ENCODE assay signal across 12 cellular contexts in the genomic region with DNA sequence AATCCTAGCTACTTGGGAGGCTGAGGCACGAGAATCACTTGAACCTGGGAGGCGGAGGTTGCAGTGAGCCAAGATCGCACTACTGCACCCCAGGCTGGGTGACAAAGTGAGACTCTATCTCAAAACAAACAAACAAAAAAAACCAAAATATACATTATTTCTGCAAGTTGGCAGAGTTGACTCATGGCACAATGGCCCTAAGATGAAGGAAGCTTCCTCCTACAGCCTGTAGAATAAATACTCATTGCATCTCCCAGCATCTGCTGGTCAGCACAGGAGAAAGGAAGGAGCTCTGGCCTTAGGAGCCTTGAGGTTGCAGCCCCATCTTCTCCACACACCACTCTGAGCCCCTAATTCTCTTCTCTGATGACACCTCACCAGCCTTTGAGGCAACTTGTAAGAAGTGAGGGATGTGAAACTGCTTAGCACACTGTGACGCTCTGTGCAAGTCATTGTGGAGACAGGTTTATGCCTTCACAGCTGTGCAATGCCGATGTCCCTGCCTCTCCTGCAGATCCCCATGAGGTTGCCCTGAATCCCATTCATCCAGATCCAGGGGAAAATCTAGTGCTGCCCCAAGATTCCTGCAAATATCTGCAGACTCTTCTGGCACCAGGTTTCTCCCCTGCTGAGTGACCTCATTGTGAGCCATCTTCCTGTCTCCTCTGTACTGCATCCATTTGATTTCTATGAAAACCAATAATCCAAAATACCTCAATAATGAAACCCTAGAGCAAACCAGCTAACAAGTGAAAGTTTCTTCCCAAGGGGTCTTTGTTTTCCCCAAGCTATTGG.
DNase-seq lines count a peak whose midpoint lies in the region; ATAC-seq and TF ChIP-seq lines count a peak whose summit lies in the region.
"Had no signal": no experiment of that assay in that cellular context is flagged by ENCODE, and none has a peak within 500 bp of the region (broad histone marks: within the 10 kb centered on the region; RNA-seq: fewer than 3 reads in every experiment).

No MANE protein-coding gene starts in this region.

- H3K4me1 ChIP-seq in RWPE2 (ENCODE audit: insufficient read depth, poor library complexity, severe bottlenecking) = peaks cover 7% of the 10 kb centered on the region
- peaks cover 12% of the 10 kb centered on the region for H3K4me1 ChIP-seq in CD8-positive, alpha-beta T cell (ENCODE audit: insufficient read depth, low read length)

- peaks cover 8% of the 10 kb centered on the region for H3K9me3 Mint-ChIP-seq in CD8-positive, alpha-beta T cell

- CTCF ChIA-PET in CD8-positive, alpha-beta T cell (lab: Charles Lee) = interaction anchor here (1.0 to 1.8 kb wide), 3 partner anchors 10 to 13 kb away, joined by 3 to 6 read pairs (median 4); no protein-coding TSS in a partner anchor

- TF ChIP-seq CTCF in RWPE2 (IDR thresholded peaks at IDR 0.05; ENCODE audit: poor library complexity, severe bottlenecking) = no peak
- TF ChIP-seq CTCF in CD8-positive, alpha-beta T cell (IDR thresholded peaks at IDR 0.05) = no peak

- H3K27ac ChIP-seq in RWPE2 (ENCODE audit: poor library complexity, severe bottlenecking) = no peak overlapping the region
- H3K27ac ChIP-seq in CD8-positive, alpha-beta T cell (ENCODE audit: low read depth, low read length) = no peak overlapping the region

- no peaks in the 10 kb centered on the region for H3K36me3 Mint-ChIP-seq in CD8-positive, alpha-beta T cell

- H3K4me1 Mint-ChIP-seq in CD8-positive, alpha-beta T cell (ENCODE audit: low read depth) = peaks cover 29% of the 10 kb centered on the region

- H3K9me3 ChIP-seq in RWPE2 (ENCODE audit: severe bottlenecking) = no peaks in the 10 kb centered on the region
- no peaks in the 10 kb centered on the region for H3K9me3 ChIP-seq in CD8-positive, alpha-beta T cell (ENCODE audit: low read length)

- H3K4me3 ChIP-seq in RWPE2 (ENCODE audit: severe bottlenecking) = no peak overlapping the region
- no peak overlapping the region for H3K4me3 ChIP-seq in CD8-positive, alpha-beta T cell (ENCODE audit: low read depth, low read length)
- H3K4me3 ChIP-seq: heart right ventricle had no signal

- H3K27me3 Mint-ChIP-seq in CD8-positive, alpha-beta T cell (ENCODE audit: low read depth) = peaks cover 2% of the 10 kb centered on the region

- H3K27me3 ChIP-seq in RWPE2 (ENCODE audit: insufficient read depth, poor library complexity, severe bottlenecking) = no peaks in the 10 kb centered on the region
- no peaks in the 10 kb centered on the region for H3K27me3 ChIP-seq in CD8-positive, alpha-beta T cell (ENCODE audit: insufficient read depth, low read length)

- peak; percentile 48 for DNase-seq in AG08395 (ENCODE audit: low spot score)
- DNase-seq in RWPE2 (ENCODE audit: low spot score) = no peak
- DNase-seq in iris pigment epithelial cell (ENCODE audit: low read depth) = peak; percentile 24
- DNase-seq in midbrain (lab: John Stamatoyannopoulos, UW) = no peak
- DNase-seq in NCI-H1417 treated with DMSO at 0.1 percent for 48 hours (lab: John Stamatoyannopoulos, UW) = no peak
- DNase-seq in CD8-positive, alpha-beta T cell = no peak
- DNase-seq: activated CD8-positive, alpha-beta memory T cell treated with anti-CD3 and anti-CD28 coated beads for 24 hours; C1 segment of cervical spinal cord; heart right ventricle; KG1 had no signal

- peak; percentile 58 for ATAC-seq in GM21576 (IDR thresholded peaks at IDR 0.05; ENCODE audit: unreplicated experiment)
- peak; percentile 66; the same call in 2 of the 3 replicates for ATAC-seq in RWPE2 (ENCODE audit: low read depth)
- ATAC-seq in HG03565 (IDR thresholded peaks at IDR 0.05; ENCODE audit: unreplicated experiment) = no peak
- no peak for ATAC-seq in CD8-positive, alpha-beta T cell
- ATAC-seq: heart right ventricle had no signal

- intact Hi-C loops in CD8-positive, alpha-beta T cell (cut with DNase I, micrococcal nuclease) = loop anchor here in 1 of 2 experiments (5.0 kb wide), 1 partner anchor 38 kb away; no protein-coding TSS in a partner anchor

- no peak overlapping the region for H3K4me3 Mint-ChIP-seq in CD8-positive, alpha-beta T cell

- no peaks in the 10 kb centered on the region for H3K36me3 ChIP-seq in RWPE2 (ENCODE audit: low read depth)
- no peaks in the 10 kb centered on the region for H3K36me3 ChIP-seq in CD8-positive, alpha-beta T cell (ENCODE audit: insufficient read depth, low read length)

- POLR2A ChIA-PET in CD8-positive, alpha-beta T cell (lab: Charles Lee) = interaction anchor here (0.6 to 2.4 kb wide), 6 partner anchors 9 to 777 kb away, joined by 3 to 7 read pairs (median 3); partner anchors contain the start of gene TGFBR1

- no peak overlapping the region for H3K27ac Mint-ChIP-seq in CD8-positive, alpha-beta T cell

Comparison
In these comparisons a context has a peak if more than half of its experiments do, and no peak if none do; other contexts are left out.
1. DNase-seq: peak in AG08395 (single experiment) and iris pigment epithelial cell (single experiment); none in RWPE2 (single experiment), midbrain (single experiment), NCI-H1417 treated with DMSO at 0.1 percent for 48 hours (single experiment) and CD8-positive, alpha-beta T cell (0 of 7).
2. ATAC-seq: peak in GM21576 (single experiment) and RWPE2 (single experiment); none in HG03565 (single experiment) and CD8-positive, alpha-beta T cell (single experiment).